In the genomic region with DNA sequence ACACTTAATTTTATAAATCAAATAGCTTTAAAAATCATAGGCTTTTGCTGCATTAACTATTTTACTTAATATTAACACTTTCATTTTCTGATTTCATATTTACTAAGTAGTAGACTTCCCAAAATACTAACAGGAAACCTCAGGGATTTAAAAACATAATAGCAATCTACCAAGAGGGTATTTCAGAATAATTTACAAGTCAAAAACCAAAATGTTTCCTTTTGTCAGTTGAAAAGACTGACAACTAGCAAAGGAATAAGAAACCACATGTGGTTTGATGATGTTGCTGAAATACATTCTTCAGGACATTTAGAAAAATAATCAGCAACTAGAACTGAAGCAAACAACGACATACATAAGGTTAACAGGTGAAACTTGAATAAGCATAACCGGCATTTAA, we compare ENCODE assay signal across 26 cellular contexts.
DNase-seq lines count a peak whose midpoint lies in the region; ATAC-seq, FAIRE-seq and TF ChIP-seq lines count a peak whose summit lies in the region.
"Had no signal": no experiment of that assay in that cellular context is flagged by ENCODE, and none has a peak within 500 bp of the region (broad histone marks: within the 10 kb centered on the region; RNA-seq: fewer than 3 reads in every experiment).

No MANE protein-coding gene starts in this region.

- peaks cover 81 to 100% (median 97%) of the 10 kb centered on the region in 11 experiments for H4K20me1 ChIP-seq in BLaER1 treated with 17β-estradiol and CSF1 and Interleukin-3, amounts not matched to agents 10 nM and 100 nM
- H4K20me1 ChIP-seq in KMS-11 (ENCODE audit: insufficient read depth), result peaks cover 18% of the 10 kb centered on the region

- H3K4me2 ChIP-seq in BLaER1 treated with 17β-estradiol and CSF1 and Interleukin-3, amounts not matched to agents 10 nM and 100 nM, result peak overlapping the region in 9 of 11 experiments; percentile 10 to 67 (median 45); a peak in 12 of 22 replicates
- H3K4me2 ChIP-seq in KMS-11, result peak overlapping the region; percentile 29; the same call in 1 of the 2 replicates

- peaks cover 58% of the 10 kb centered on the region for H3K79me2 ChIP-seq in KMS-11 (ENCODE audit: insufficient read depth, low read depth)

- H2AFZ ChIP-seq in KMS-11 (ENCODE audit: low read depth), result no peak overlapping the region

- peaks cover 82 to 100% (median 93%) of the 10 kb centered on the region in 11 experiments for H3K36me3 ChIP-seq in BLaER1 treated with 17β-estradiol and CSF1 and Interleukin-3, amounts not matched to agents 10 nM and 100 nM
- H3K36me3 ChIP-seq in KMS-11 (ENCODE audit: insufficient read depth), result no peaks in the 10 kb centered on the region; the same call in 1 of the 2 replicates

- FAIRE-seq in D721Med (lab: Jason Lieb, UNC), result peak; percentile 11
- FAIRE-seq in endometrium (lab: Jason Lieb, UNC), result peak; percentile 8

- DNase-seq in D721Med (ENCODE audit: insufficient read length, low spot score), result no peak
- DNase-seq in stimulated activated CD4-positive, alpha-beta T cell treated with anti-CD3 and anti-CD28 coated beads, Interleukin-4, amount 100 ng/mL, for 4 hours, result no peak
- DNase-seq in NCI-H2081 treated with DMSO at 0.1 percent for 48 hours (lab: John Stamatoyannopoulos, UW), result no peak
- DNase-seq: activated CD4-positive, alpha-beta T cell treated with anti-CD3 and anti-CD28 coated beads, Interleukin-2, amount 10 ng/mL, durations not matched to agents 7 days and 5 days; activated naive CD4-positive, alpha-beta T cell treated with anti-CD3 and anti-CD28 coated beads for 36 hours; COR-L47; effector CD8-positive, alpha-beta T cell; gastrocnemius medialis; hypothalamus; left cardiac atrium; NCI-H187 treated with DMSO at 0.1 percent for 48 hours; NCI-H226; NCI-H774; nephron progenitor cell; PC-3; psoas muscle; SJCRH30; stimulated activated CD4-positive, alpha-beta T cell treated with anti-CD3 and anti-CD28 coated beads, Interleukin-1b, Interleukin-23, amount 100 ng/mL, for 48 hours; stimulated activated naive B cell treated with anti-CD40 and anti-IgM and Interleukin-4, amounts not matched to agents 10 μg/mL and 1 μg/mL and 100 μg/mL, for 72 hours; tibial artery had no signal

- no peaks in the 10 kb centered on the region for H3K9me3 ChIP-seq in BLaER1 treated with 17β-estradiol and CSF1 and Interleukin-3, amounts not matched to agents 10 nM and 100 nM (replicated peaks in 1 of 11)
- H3K9me3 ChIP-seq: esophagus muscularis mucosa, gastrocnemius medialis, psoas muscle, SJCRH30, tibial artery had no signal

- H3K4me3 ChIP-seq in BLaER1 treated with 17β-estradiol and CSF1 and Interleukin-3, amounts not matched to agents 10 nM and 100 nM, result no peak overlapping the region
- H3K4me3 ChIP-seq in KMS-11 (IDR thresholded peaks at IDR 0.05; ENCODE audit: insufficient read depth, low read depth, low read length), result no peak overlapping the region
- H3K4me3 ChIP-seq: esophagus muscularis mucosa, gastrocnemius medialis, psoas muscle, SJCRH30, tibial artery had no signal

- H3K4me1 ChIP-seq in BLaER1 treated with 17β-estradiol and CSF1 and Interleukin-3, amounts not matched to agents 10 nM and 100 nM, result peaks cover 16 to 39% (median 23%) of the 10 kb centered on the region in 10 experiments
- H3K4me1 ChIP-seq in KMS-11 (ENCODE audit: low read depth, poor library complexity, severe bottlenecking), result peaks cover 39% of the 10 kb centered on the region
- H3K4me1 ChIP-seq: SJCRH30 had no signal

- no peaks in the 10 kb centered on the region for H3K27me3 ChIP-seq in BLaER1 treated with 17β-estradiol and CSF1 and Interleukin-3, amounts not matched to agents 10 nM and 100 nM
- H3K27me3 ChIP-seq in KMS-11 (ENCODE audit: insufficient read depth, low read depth), result no peaks in the 10 kb centered on the region
- H3K27me3 ChIP-seq: esophagus muscularis mucosa, gastrocnemius medialis, SJCRH30, tibial artery had no signal

- no peak overlapping the region; a peak in 1 of 22 replicates for H3K9ac ChIP-seq in BLaER1 treated with 17β-estradiol and CSF1 and Interleukin-3, amounts not matched to agents 10 nM and 100 nM
- H3K9ac ChIP-seq in KMS-11, result no peak overlapping the region

- ATAC-seq in GM18520 (IDR thresholded peaks at IDR 0.05; ENCODE audit: unreplicated experiment), result no peak
- ATAC-seq: gastrocnemius medialis; left cardiac atrium; PC-3; psoas muscle; stimulated activated naive B cell treated with anti-CD40 and anti-IgM and Interleukin-4, amounts not matched to agents 10 μg/mL and 1 μg/mL and 100 μg/mL, for 72 hours had no signal

- H3K27ac ChIP-seq in BLaER1 treated with 17β-estradiol and CSF1 and Interleukin-3, amounts not matched to agents 10 nM and 100 nM, result no peak overlapping the region; a peak in 1 of 22 replicates
- no peak overlapping the region for H3K27ac ChIP-seq in KMS-11
- H3K27ac ChIP-seq: esophagus muscularis mucosa, gastrocnemius medialis, HL-60, psoas muscle, SJCRH30, tibial artery had no signal

- TF ChIP-seq CTCF in D721Med (IDR thresholded peaks at IDR 0.05; ENCODE audit: insufficient read depth, missing control alignments) (no peak), KMS-11 (conservative IDR thresholded peaks at IDR 0.05; ENCODE audit: low read depth, low read length) (no peak)
